In the genomic region with DNA sequence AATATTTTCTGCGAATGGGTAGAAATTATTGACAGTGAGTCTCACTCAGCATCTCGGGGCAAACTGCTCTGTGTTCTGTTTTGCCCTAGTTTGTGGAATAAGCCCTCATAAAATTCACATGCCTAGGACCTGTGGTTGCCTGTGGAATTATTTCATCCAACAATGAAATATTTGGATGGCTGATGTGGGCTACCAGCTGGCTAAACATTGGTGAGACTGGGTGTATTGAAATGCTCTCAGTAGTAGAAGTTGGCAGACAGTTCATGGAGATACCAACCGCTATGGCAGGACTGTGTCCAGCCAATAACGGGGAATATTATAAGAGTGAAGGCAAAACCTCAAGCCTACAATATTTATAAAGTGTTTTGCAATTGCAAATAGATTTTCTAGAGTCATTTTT, we compare ENCODE assay signal across 1 cellular context.
TF ChIP-seq lines count a peak whose summit lies in the region.

No MANE protein-coding gene starts in this region.

TF ChIP-seq in HepG2, 621 proteins besides CTCF, POLR2A, EP300 and RAD21 (continued from another document):
- TF ChIP-seq, protein P1, sequence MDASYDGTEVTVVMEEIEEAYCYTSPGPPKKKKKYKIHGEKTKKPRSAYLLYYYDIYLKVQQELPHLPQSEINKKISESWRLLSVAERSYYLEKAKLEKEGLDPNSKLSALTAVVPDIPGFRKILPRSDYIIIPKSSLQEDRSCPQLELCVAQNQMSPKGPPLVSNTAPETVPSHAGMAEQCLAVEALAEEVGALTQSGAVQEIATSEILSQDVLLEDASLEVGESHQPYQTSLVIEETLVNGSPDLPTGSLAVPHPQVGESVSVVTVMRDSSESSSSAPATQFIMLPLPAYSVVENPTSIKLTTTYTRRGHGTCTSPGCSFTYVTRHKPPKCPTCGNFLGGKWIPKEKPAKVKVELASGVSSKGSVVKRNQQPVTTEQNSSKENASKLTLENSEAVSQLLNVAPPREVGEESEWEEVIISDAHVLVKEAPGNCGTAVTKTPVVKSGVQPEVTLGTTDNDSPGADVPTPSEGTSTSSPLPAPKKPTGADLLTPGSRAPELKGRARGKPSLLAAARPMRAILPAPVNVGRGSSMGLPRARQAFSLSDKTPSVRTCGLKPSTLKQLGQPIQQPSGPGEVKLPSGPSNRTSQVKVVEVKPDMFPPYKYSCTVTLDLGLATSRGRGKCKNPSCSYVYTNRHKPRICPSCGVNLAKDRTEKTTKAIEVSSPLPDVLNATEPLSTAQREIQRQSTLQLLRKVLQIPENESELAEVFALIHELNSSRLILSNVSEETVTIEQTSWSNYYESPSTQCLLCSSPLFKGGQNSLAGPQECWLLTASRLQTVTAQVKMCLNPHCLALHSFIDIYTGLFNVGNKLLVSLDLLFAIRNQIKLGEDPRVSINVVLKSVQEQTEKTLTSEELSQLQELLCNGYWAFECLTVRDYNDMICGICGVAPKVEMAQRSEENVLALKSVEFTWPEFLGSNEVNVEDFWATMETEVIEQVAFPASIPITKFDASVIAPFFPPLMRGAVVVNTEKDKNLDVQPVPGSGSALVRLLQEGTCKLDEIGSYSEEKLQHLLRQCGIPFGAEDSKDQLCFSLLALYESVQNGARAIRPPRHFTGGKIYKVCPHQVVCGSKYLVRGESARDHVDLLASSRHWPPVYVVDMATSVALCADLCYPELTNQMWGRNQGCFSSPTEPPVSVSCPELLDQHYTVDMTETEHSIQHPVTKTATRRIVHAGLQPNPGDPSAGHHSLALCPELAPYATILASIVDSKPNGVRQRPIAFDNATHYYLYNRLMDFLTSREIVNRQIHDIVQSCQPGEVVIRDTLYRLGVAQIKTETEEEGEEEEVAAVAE (CRISPR knock-in tag; IDR thresholded peaks at IDR 0.05; ENCODE audit: borderline replicate concordance): no peak
- no peak for TF ChIP-seq ZNF432 (CRISPR knock-in tag; IDR thresholded peaks at IDR 0.05; ENCODE audit: borderline replicate concordance)
